18 cellular contexts compared by ENCODE assay signal in the genomic region with DNA sequence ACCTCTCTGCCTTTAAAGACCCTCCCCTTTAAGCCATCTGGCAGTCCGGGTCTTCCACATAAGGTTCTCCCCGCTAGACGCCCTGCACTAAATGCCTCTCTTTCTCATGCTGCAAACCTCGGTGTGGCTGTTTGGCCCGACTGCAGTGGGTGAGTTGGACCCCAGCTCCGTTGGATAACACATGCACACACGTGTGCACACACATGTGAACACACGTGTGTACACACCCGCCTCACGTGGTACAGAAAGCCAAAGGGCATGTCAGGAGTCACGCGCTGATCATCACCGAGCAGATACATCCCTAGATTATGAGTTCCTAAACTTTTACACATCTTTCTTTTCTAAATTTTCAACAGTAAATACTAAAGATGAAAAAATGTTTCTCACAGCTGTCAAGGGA.
A peak's percentile ranks its signal among the peaks of the same experiment; 100 is the strongest.
DNase-seq lines count a peak whose midpoint lies in the region; TF ChIP-seq lines count a peak whose summit lies in the region.
"Had no signal": no experiment of that assay in that cellular context is flagged by ENCODE, and none has a peak within 500 bp of the region (broad histone marks: within the 10 kb centered on the region; RNA-seq: fewer than 3 reads in every experiment).

No MANE protein-coding gene starts in this region.

- intact Hi-C loops in spleen (cut with DNase I; ENCODE audit: low total_unique reads): no loop called here

- H2AK5ac ChIP-seq in mesendoderm (ENCODE audit: low read length): no peak overlapping the region

- no peaks in the 10 kb centered on the region for H3K79me2 ChIP-seq in mesendoderm (ENCODE audit: control insufficient read depth, insufficient read depth, low read length)

- WGBS in mesendoderm (ENCODE audit: extremely low coverage, insufficient coverage, low lambda C conversion rate): no CpG with 5 or more reads among the region's 13 CpGs
- WGBS in spleen, 5 donors: 83 to 88% (median 86%) methylated on average over 13 of the region's 13 CpGs

- H3K4me2 ChIP-seq in mesendoderm (ENCODE audit: low read length): no peak overlapping the region
- H3K4me2 ChIP-seq: GM23338 had no signal

- H2BK15ac ChIP-seq in mesendoderm (replicated peaks; ENCODE audit: low read depth): no peak overlapping the region

- no peak overlapping the region for H3K23ac ChIP-seq in mesendoderm (ENCODE audit: low read length)

- no peak overlapping the region for H2BK120ac ChIP-seq in mesendoderm (ENCODE audit: low read depth, low read length)

- no peak overlapping the region for H3K18ac ChIP-seq in mesendoderm (ENCODE audit: low read length)

- H3K56ac ChIP-seq in mesendoderm (ENCODE audit: low read length): peak overlapping the region; percentile 7

- H3K79me1 ChIP-seq in mesendoderm (ENCODE audit: low read length): no peaks in the 10 kb centered on the region

- H3K36me3 ChIP-seq in H7 (replicated peaks; ENCODE audit: control insufficient read depth, insufficient read depth, low read length): no peaks in the 10 kb centered on the region
- no peaks in the 10 kb centered on the region for H3K36me3 ChIP-seq in mesendoderm (ENCODE audit: control insufficient read depth, insufficient read depth, low read length)
- no peaks in the 10 kb centered on the region for H3K36me3 ChIP-seq in spleen
- H3K36me3 ChIP-seq: HAP-1 had no signal

- H3K27me3 ChIP-seq in H7 (ENCODE audit: control insufficient read depth, insufficient read depth, low read length) (no peaks in the 10 kb centered on the region), mesendoderm (ENCODE audit: insufficient read depth, low read length, poor library complexity) (no peaks in the 10 kb centered on the region), spleen (replicated peaks in 1 of 7) (no peaks in the 10 kb centered on the region)

- no peak overlapping the region for H3K4ac ChIP-seq in mesendoderm (ENCODE audit: low read depth, low read length)

- DNase-seq in NCI-H82 (lab: John Stamatoyannopoulos, UW) (peak; percentile 46), NCI-H82 treated with DMSO at 0.1 percent for 48 hours (lab: John Stamatoyannopoulos, UW; ENCODE audit: unreplicated experiment) (no peak), H7 (peak; percentile 30), mesendoderm (no peak), spleen (peak; percentile 38), NCI-H1930 (lab: John Stamatoyannopoulos, UW) (no peak), NCI-H146 treated with DMSO at 0.1 percent for 48 hours (lab: John Stamatoyannopoulos, UW; ENCODE audit: unreplicated experiment) (no peak)
- DNase-seq: C1 segment of cervical spinal cord; Calu3; CD4-positive, alpha-beta memory T cell; COR-L47; DMS79; EL; GDM1; HFFc6 had no signal

- H4K5ac ChIP-seq in mesendoderm (ENCODE audit: low read length): no peak overlapping the region

- no peak for TF ChIP-seq POLR2A in spleen (IDR thresholded peaks at IDR 0.05)

- no peak overlapping the region for H4K8ac ChIP-seq in mesendoderm (ENCODE audit: low read depth, low read length)

- H3K9ac ChIP-seq in mesendoderm (ENCODE audit: low read length): no peak overlapping the region

- H3K4me3 ChIP-seq in H7 (ENCODE audit: insufficient read depth, low read depth, low read length): no peak overlapping the region
- no peak overlapping the region for H3K4me3 ChIP-seq in mesendoderm (ENCODE audit: low read length)
- no peak overlapping the region for H3K4me3 ChIP-seq in spleen
- H3K4me3 ChIP-seq: GM12878, GM23338, HAP-1 had no signal

- no peak overlapping the region for H3K27ac ChIP-seq in mesendoderm (ENCODE audit: low read depth, low read length)
- no peak overlapping the region for H3K27ac ChIP-seq in spleen

- no peak overlapping the region for H2BK5ac ChIP-seq in mesendoderm (ENCODE audit: low read length)

- no peaks in the 10 kb centered on the region for H3K9me3 ChIP-seq in spleen
- H3K9me3 ChIP-seq: HAP-1 had no signal

- H3K4me1 ChIP-seq in mesendoderm (ENCODE audit: control insufficient read depth, low read depth, low read length): no peaks in the 10 kb centered on the region
- no peaks in the 10 kb centered on the region for H3K4me1 ChIP-seq in spleen
- H3K4me1 ChIP-seq: HAP-1 had no signal

- TF ChIP-seq CTCF in spleen (IDR thresholded peaks at IDR 0.05 in 8 of 11, conservative IDR thresholded peaks at IDR 0.05 in 3 of 11): no peak

Comparison
In these comparisons a context has a peak if more than half of its experiments do, and no peak if none do; other contexts are left out.
1. DNase-seq: peak in NCI-H82 (single experiment), H7 (single experiment) and spleen (single experiment); none in NCI-H82 treated with DMSO at 0.1 percent for 48 hours (single experiment), mesendoderm (single experiment), NCI-H1930 (0 of 2) and NCI-H146 treated with DMSO at 0.1 percent for 48 hours (single experiment).